In genomic region chr18:60145776-60146175, GRCh38 we compare ENCODE assay signal across 15 cellular contexts.
A peak's percentile ranks its signal among the peaks of the same experiment; 100 is the strongest.
DNase-seq lines count a peak whose midpoint lies in the region; ATAC-seq and TF ChIP-seq lines count a peak whose summit lies in the region.
"Had no signal": no experiment of that assay in that cellular context is flagged by ENCODE, and none has a peak within 500 bp of the region (broad histone marks: within the 10 kb centered on the region; RNA-seq: fewer than 3 reads in every experiment).

No MANE protein-coding gene starts in this region.

- no peaks in the 10 kb centered on the region for H3K36me3 Mint-ChIP-seq in mesothelial cell of epicardium
- H3K36me3 Mint-ChIP-seq in activated CD8-positive, alpha-beta memory T cell treated with anti-CD3 and anti-CD28 coated beads, Interleukin-2, amount 10 ng/mL, durations not matched to agents 7 days and 5 days = no peaks in the 10 kb centered on the region
- H3K36me3 Mint-ChIP-seq: activated naive CD4-positive, alpha-beta T cell treated with anti-CD3 and anti-CD28 coated beads, Interleukin-2, amount 50 U/mL, for 72 hours had no signal

- H3K27ac ChIP-seq in HL-60 (replicated peaks) (0 out of 2 replicates have a peak overlapping the region, but pooled peaks have one; percentile 62), coronary artery (no peak overlapping the region), left ventricle myocardium inferior (replicated peaks) (no peak overlapping the region)
- H3K27ac ChIP-seq: skin epidermis, tibial nerve had no signal

- H3K9me3 ChIP-seq in left ventricle myocardium inferior (replicated peaks) = no peaks in the 10 kb centered on the region
- H3K9me3 ChIP-seq: tibial nerve had no signal

- intact Hi-C loops in left ventricle myocardium inferior (cut with micrococcal nuclease) = no loop called here

- H3K4me3 Mint-ChIP-seq in mesothelial cell of epicardium = no peak overlapping the region
- no peak overlapping the region for H3K4me3 Mint-ChIP-seq in activated CD8-positive, alpha-beta memory T cell treated with anti-CD3 and anti-CD28 coated beads, Interleukin-2, amount 10 ng/mL, durations not matched to agents 7 days and 5 days
- H3K4me3 Mint-ChIP-seq: central memory CD8-positive, alpha-beta T cell had no signal

- H3K27ac Mint-ChIP-seq in mesothelial cell of epicardium = no peak overlapping the region
- no peak overlapping the region for H3K27ac Mint-ChIP-seq in activated CD8-positive, alpha-beta memory T cell treated with anti-CD3 and anti-CD28 coated beads, Interleukin-2, amount 10 ng/mL, durations not matched to agents 7 days and 5 days
- H3K27ac Mint-ChIP-seq: activated naive CD4-positive, alpha-beta T cell treated with anti-CD3 and anti-CD28 coated beads, Interleukin-2, amount 50 U/mL, for 72 hours had no signal

- H3K4me3 ChIP-seq in HL-60 (replicated peaks; ENCODE audit: insufficient read depth, low read length) = no peak overlapping the region
- H3K4me3 ChIP-seq in coronary artery = no peak overlapping the region
- no peak overlapping the region for H3K4me3 ChIP-seq in left ventricle myocardium inferior
- H3K4me3 ChIP-seq: skin epidermis, tibial nerve had no signal

- H3K27me3 ChIP-seq in HL-60 (ENCODE audit: insufficient read depth, poor library complexity, severe bottlenecking) (no peaks in the 10 kb centered on the region), left ventricle myocardium inferior (ENCODE audit: low read depth) (no peaks in the 10 kb centered on the region)
- H3K27me3 ChIP-seq: tibial nerve had no signal

- no peaks in the 10 kb centered on the region for H3K36me3 ChIP-seq in left ventricle myocardium inferior
- H3K36me3 ChIP-seq: tibial nerve had no signal

- CTCF ChIA-PET in activated CD8-positive, alpha-beta memory T cell treated with anti-CD3 and anti-CD28 coated beads, Interleukin-2, amount 10 ng/mL, durations not matched to agents 7 days and 5 days (lab: Charles Lee) = no interaction called here

- ATAC-seq in HG02763 (IDR thresholded peaks at IDR 0.05; ENCODE audit: unreplicated experiment) = peak; percentile 16
- no peak for ATAC-seq in activated CD8-positive, alpha-beta memory T cell treated with anti-CD3 and anti-CD28 coated beads, Interleukin-2, amount 10 ng/mL, durations not matched to agents 7 days and 5 days

- peaks cover 3% of the 10 kb centered on the region for H3K4me1 Mint-ChIP-seq in mesothelial cell of epicardium
- no peaks in the 10 kb centered on the region for H3K4me1 Mint-ChIP-seq in activated CD8-positive, alpha-beta memory T cell treated with anti-CD3 and anti-CD28 coated beads, Interleukin-2, amount 10 ng/mL, durations not matched to agents 7 days and 5 days
- H3K4me1 Mint-ChIP-seq: central memory CD8-positive, alpha-beta T cell had no signal

- no peaks in the 10 kb centered on the region for H3K4me1 ChIP-seq in left ventricle myocardium inferior
- H3K4me1 ChIP-seq: tibial nerve had no signal

- DNase-seq in NCI-H82 (lab: John Stamatoyannopoulos, UW) = peak; percentile 36
- DNase-seq in NCI-H82 treated with DMSO at 0.1 percent for 48 hours (lab: John Stamatoyannopoulos, UW; ENCODE audit: unreplicated experiment) = no peak
- DNase-seq in HL-60 (ENCODE audit: low read depth in 1 of 2, low spot score in 1 of 2) = no peak
- DNase-seq in mesothelial cell of epicardium (ENCODE audit: low spot score in 2 of 2, unreplicated experiment in 2 of 2) = no peak
- DNase-seq in coronary artery (ENCODE audit: low spot score) = no peak
- no peak for DNase-seq in activated CD8-positive, alpha-beta memory T cell treated with anti-CD3 and anti-CD28 coated beads, Interleukin-2, amount 10 ng/mL, durations not matched to agents 7 days and 5 days
- DNase-seq in left ventricle myocardium inferior = no peak
- DNase-seq: Calu3, NCI-H446, RPMI8226 had no signal

- peaks cover 3% of the 10 kb centered on the region for H3K9me3 Mint-ChIP-seq in mesothelial cell of epicardium
- no peaks in the 10 kb centered on the region for H3K9me3 Mint-ChIP-seq in activated CD8-positive, alpha-beta memory T cell treated with anti-CD3 and anti-CD28 coated beads, Interleukin-2, amount 10 ng/mL, durations not matched to agents 7 days and 5 days (ENCODE audit: low read depth)
- H3K9me3 Mint-ChIP-seq: activated naive CD4-positive, alpha-beta T cell treated with anti-CD3 and anti-CD28 coated beads, Interleukin-2, amount 50 U/mL, for 72 hours; central memory CD8-positive, alpha-beta T cell had no signal

- TF ChIP-seq CTCF in HL-60 (IDR thresholded peaks at IDR 0.05; ENCODE audit: insufficient read depth, low read length) (no peak), mesothelial cell of epicardium (IDR thresholded peaks at IDR 0.05; ENCODE audit: unreplicated experiment) (no peak), coronary artery (IDR thresholded peaks at IDR 0.05) (no peak), left ventricle myocardium inferior (IDR thresholded peaks at IDR 0.05; ENCODE audit: borderline replicate concordance) (no peak)

- H3K27me3 Mint-ChIP-seq in mesothelial cell of epicardium (ENCODE audit: low read depth) = no peaks in the 10 kb centered on the region
- no peaks in the 10 kb centered on the region for H3K27me3 Mint-ChIP-seq in activated CD8-positive, alpha-beta memory T cell treated with anti-CD3 and anti-CD28 coated beads, Interleukin-2, amount 10 ng/mL, durations not matched to agents 7 days and 5 days
- H3K27me3 Mint-ChIP-seq: central memory CD8-positive, alpha-beta T cell had no signal
